Comparison of ENCODE assay signal across 24 cellular contexts in genomic region chr11:57703341-57703740, GRCh38. TPM values are rescaled to one million over a fixed set of nuclear protein-coding genes. Genes with fewer than 3 reads are reported as not detected.
DNase-seq lines count a peak whose midpoint lies in the region; ATAC-seq and TF ChIP-seq lines count a peak whose summit lies in the region.
"Had no signal": no experiment of that assay in that cellular context is flagged by ENCODE, and none has a peak within 500 bp of the region (broad histone marks: within the 10 kb centered on the region; RNA-seq: fewer than 3 reads in every experiment).

No MANE protein-coding gene starts in this region.

- no peak for DNase-seq in stimulated activated naive CD8-positive, alpha-beta T cell treated with anti-CD3 and anti-CD28 coated beads, Interleukin-15, amount 100 ng/mL, for 72 hours
- DNase-seq in stimulated activated naive CD8-positive, alpha-beta T cell treated with anti-CD3 and anti-CD28 coated beads, Interleukin-15, Interleukin-2, amounts not matched to agents 100 U/mL and 50 U/mL, for 24 hours, result no peak
- DNase-seq in central memory CD8-positive, alpha-beta T cell (ENCODE audit: low spot score in 2 of 2), result no peak
- DNase-seq in sciatic nerve (ENCODE audit: low spot score) (no peak), chondrocyte (ENCODE audit: low spot score) (no peak), D341Med (ENCODE audit: low spot score) (no peak)
- DNase-seq in activated CD8-positive, alpha-beta memory T cell treated with anti-CD3 and anti-CD28 coated beads for 24 hours, result no peak
- DNase-seq: activated CD4-positive, alpha-beta T cell treated with anti-CD3 and anti-CD28 coated beads, Interleukin-2, amount 10 ng/mL, durations not matched to agents 24 days and 14 days; activated naive CD4-positive, alpha-beta T cell; activated T-cell treated with anti-CD3 and anti-CD28 coated beads, Interleukin-2, amount 50 U/mL, for 48 hours; EL; gastrocnemius medialis; lower lobe of right lung; mucosa of descending colon; natural killer cell; NCI-H446; NCI-H748 treated with DMSO at 0.1 percent for 48 hours; occipital lobe; SHP77 treated with DMSO at 0.1 percent for 48 hours; stimulated activated naive CD4-positive, alpha-beta T cell; T1000; uterus had no signal

- TF ChIP-seq CTCF in chondrocyte (IDR thresholded peaks at IDR 0.05), result no peak

- peak overlapping the region; percentile 67 to 84 for H3K27ac Mint-ChIP-seq in stimulated activated naive CD8-positive, alpha-beta T cell treated with anti-CD3 and anti-CD28 coated beads, Interleukin-15, amount 100 ng/mL, for 72 hours
- peak overlapping the region; percentile 29 for H3K27ac Mint-ChIP-seq in central memory CD8-positive, alpha-beta T cell (ENCODE audit: low read depth)
- H3K27ac Mint-ChIP-seq in chondrocyte (ENCODE audit: unreplicated experiment), result no peak overlapping the region
- H3K27ac Mint-ChIP-seq: activated CD4-positive, alpha-beta T cell treated with anti-CD3 and anti-CD28 coated beads, Interleukin-2, amount 10 ng/mL, durations not matched to agents 24 days and 14 days; dendritic cell treated with granulocyte-macrophage colony-stimulating factor and Interleukin-4, amounts not matched to agents 40 ng/mL and 50 ng/mL, for 4 days had no signal

- peaks cover 51% of the 10 kb centered on the region for H3K36me3 Mint-ChIP-seq in central memory CD8-positive, alpha-beta T cell (ENCODE audit: insufficient read depth)
- H3K36me3 Mint-ChIP-seq in chondrocyte (ENCODE audit: low read depth), result peaks cover 30% of the 10 kb centered on the region

- intact Hi-C loops in sciatic nerve (cut with DNase I), result no loop called here

- ATAC-seq in stimulated activated naive CD8-positive, alpha-beta T cell treated with anti-CD3 and anti-CD28 coated beads, Interleukin-15, amount 100 ng/mL, for 72 hours, result no peak
- ATAC-seq in stimulated activated naive CD8-positive, alpha-beta T cell treated with anti-CD3 and anti-CD28 coated beads, Interleukin-15, Interleukin-2, amounts not matched to agents 100 U/mL and 50 U/mL, for 24 hours, result no peak
- no peak for ATAC-seq in central memory CD8-positive, alpha-beta T cell (replicated peaks; ENCODE audit: extremely low read depth, poor library complexity, severe bottlenecking)
- ATAC-seq in sciatic nerve, result peak; percentile 17
- ATAC-seq: gastrocnemius medialis, lower lobe of right lung, mucosa of descending colon, natural killer cell, Panc1 had no signal

- no peaks in the 10 kb centered on the region for H3K27me3 Mint-ChIP-seq in stimulated activated naive CD8-positive, alpha-beta T cell treated with anti-CD3 and anti-CD28 coated beads, Interleukin-15, amount 100 ng/mL, for 72 hours
- no peaks in the 10 kb centered on the region for H3K27me3 Mint-ChIP-seq in central memory CD8-positive, alpha-beta T cell
- no peaks in the 10 kb centered on the region for H3K27me3 Mint-ChIP-seq in chondrocyte (ENCODE audit: low read depth)
- H3K27me3 Mint-ChIP-seq: activated CD4-positive, alpha-beta T cell treated with anti-CD3 and anti-CD28 coated beads, Interleukin-2, amount 10 ng/mL, durations not matched to agents 24 days and 14 days; dendritic cell treated with granulocyte-macrophage colony-stimulating factor and Interleukin-4, amounts not matched to agents 40 ng/mL and 50 ng/mL, for 4 days had no signal

- no peak overlapping the region for H3K4me3 Mint-ChIP-seq in stimulated activated naive CD8-positive, alpha-beta T cell treated with anti-CD3 and anti-CD28 coated beads, Interleukin-15, amount 100 ng/mL, for 72 hours
- no peak overlapping the region for H3K4me3 Mint-ChIP-seq in central memory CD8-positive, alpha-beta T cell
- H3K4me3 Mint-ChIP-seq in chondrocyte (ENCODE audit: unreplicated experiment), result no peak overlapping the region
- H3K4me3 Mint-ChIP-seq: activated CD4-positive, alpha-beta T cell treated with anti-CD3 and anti-CD28 coated beads, Interleukin-2, amount 10 ng/mL, durations not matched to agents 24 days and 14 days; dendritic cell treated with granulocyte-macrophage colony-stimulating factor and Interleukin-4, amounts not matched to agents 40 ng/mL and 50 ng/mL, for 4 days; natural killer cell had no signal

- no peaks in the 10 kb centered on the region for H3K9me3 Mint-ChIP-seq in stimulated activated naive CD8-positive, alpha-beta T cell treated with anti-CD3 and anti-CD28 coated beads, Interleukin-15, amount 100 ng/mL, for 72 hours
- no peaks in the 10 kb centered on the region for H3K9me3 Mint-ChIP-seq in central memory CD8-positive, alpha-beta T cell
- no peaks in the 10 kb centered on the region for H3K9me3 Mint-ChIP-seq in chondrocyte (ENCODE audit: low read depth)
- H3K9me3 Mint-ChIP-seq: activated CD4-positive, alpha-beta T cell treated with anti-CD3 and anti-CD28 coated beads, Interleukin-2, amount 10 ng/mL, durations not matched to agents 24 days and 14 days; dendritic cell treated with granulocyte-macrophage colony-stimulating factor and Interleukin-4, amounts not matched to agents 40 ng/mL and 50 ng/mL, for 4 days; natural killer cell had no signal

- H3K4me1 Mint-ChIP-seq in stimulated activated naive CD8-positive, alpha-beta T cell treated with anti-CD3 and anti-CD28 coated beads, Interleukin-15, amount 100 ng/mL, for 72 hours, result peaks cover 4% of the 10 kb centered on the region
- H3K4me1 Mint-ChIP-seq in central memory CD8-positive, alpha-beta T cell, result peaks cover 9% of the 10 kb centered on the region
- H3K4me1 Mint-ChIP-seq in chondrocyte (ENCODE audit: low read depth), result peaks cover 4% of the 10 kb centered on the region

RNA-seq across cellular contexts. Expression of gene MED19, which starts 8.7 kb away (rescaled TPM):
- total RNA-seq in sciatic nerve (9.6 TPM), chondrocyte (18.9 to 20.0 TPM (median 19.4 TPM) in 3 replicates)

RNA-seq across cellular contexts. Expression of gene TMX2, which starts 9.1 kb away (rescaled TPM):
- total RNA-seq in sciatic nerve (56.9 TPM), chondrocyte (58.6 to 77.7 TPM (median 59.5 TPM) in 3 replicates)

RNA-seq across cellular contexts. Expression of gene ZDHHC5, which starts 35.4 kb away (rescaled TPM):
- total RNA-seq in sciatic nerve, result 45.4 TPM
- total RNA-seq in chondrocyte, result 57.4 to 60.3 TPM (median 59.2 TPM) in 3 replicates

RNA-seq across cellular contexts. Expression of gene SELENOH, which starts 38.0 kb away (rescaled TPM):
- 77.5 TPM for total RNA-seq in sciatic nerve
- 84.4 to 92.1 TPM (median 87.3 TPM) in 3 replicates for total RNA-seq in chondrocyte

RNA-seq across cellular contexts. Expression of gene CLP1, which starts 45.8 kb away (rescaled TPM):
- total RNA-seq in sciatic nerve, result 11.9 TPM
- 12.2 to 14.9 TPM (median 13.8 TPM) in 3 replicates for total RNA-seq in chondrocyte
